20 cellular contexts compared by ENCODE assay signal in the genomic region with DNA sequence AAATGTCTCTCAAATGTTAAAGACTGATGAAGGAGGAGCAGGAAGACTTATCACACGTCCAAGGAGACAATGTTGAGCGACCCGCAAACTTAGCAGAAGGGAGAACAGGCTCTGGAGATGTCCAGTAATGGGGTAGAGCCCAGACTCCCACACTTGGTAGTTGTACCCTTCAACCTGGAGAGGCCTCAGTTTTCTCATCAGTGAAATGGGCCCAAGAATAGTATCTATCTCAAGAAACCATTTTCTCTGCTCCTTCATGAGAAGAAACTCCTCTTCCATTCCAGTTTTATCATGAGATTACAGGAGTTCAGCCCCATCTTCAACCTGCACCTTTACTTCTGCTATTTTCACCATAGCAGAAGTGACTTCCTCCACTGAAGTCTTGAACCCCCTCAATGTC.
"Had no signal": no experiment of that assay in that cellular context is flagged by ENCODE, and none has a peak within 500 bp of the region (broad histone marks: within the 10 kb centered on the region; RNA-seq: fewer than 3 reads in every experiment).

No MANE protein-coding gene starts in this region.

- H3K27me3 ChIP-seq: SJSA1 had no signal

- H3K4me2 ChIP-seq: KMS-11 had no signal

- H3K36me3 ChIP-seq: SJSA1 had no signal

- H3K9ac ChIP-seq: KMS-11 had no signal

- FAIRE-seq: RCC 7860 had no signal

- H3K27ac ChIP-seq: KMS-11, SJSA1, SK-N-MC had no signal

- H3K9me3 ChIP-seq: SJSA1 had no signal

- H3K4me3 ChIP-seq: SJSA1, SK-N-MC had no signal

- DNase-seq: Kasumi-1, MM.1S, NCI-H1092 treated with DMSO at 0.1 percent for 48 hours, NCI-H1436, NCI-H187 treated with DMSO at 0.1 percent for 48 hours, NCI-H2081, NCI-H2107, NCI-H226, NCI-H446, NCI-H510A, NCI-H524 treated with DMSO at 0.1 percent for 48 hours, NCI-H69, NCI-H774, Right ventricle myocardium superior, RPMI8226, SIG-M5 had no signal
